In the genomic region with DNA sequence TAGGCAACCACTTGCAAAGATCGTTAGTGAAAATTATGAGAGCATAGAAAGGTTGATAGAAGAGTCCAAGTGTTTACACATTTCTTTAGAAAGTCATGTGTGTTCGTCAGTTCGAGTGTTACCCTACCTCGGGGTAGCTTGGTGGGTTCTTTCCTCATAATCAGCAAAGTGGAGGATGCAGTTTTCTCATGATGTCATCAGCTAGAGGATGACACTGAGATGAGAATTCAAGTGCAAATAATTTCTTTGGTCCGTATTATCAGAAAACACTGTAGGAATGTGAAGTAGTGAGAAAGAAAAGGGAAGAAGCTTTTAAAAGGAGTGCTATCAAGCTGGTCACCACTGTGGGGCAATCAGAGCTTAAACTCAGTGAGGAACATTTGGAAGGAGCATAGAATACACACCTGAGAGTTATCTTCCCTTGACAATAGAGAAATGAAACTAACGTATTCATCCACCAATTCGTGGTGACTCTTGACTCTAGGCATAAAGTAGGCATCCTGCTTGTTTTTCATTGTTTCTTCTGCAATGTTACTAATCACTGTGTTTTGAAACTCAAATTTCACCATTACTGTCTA, we compare ENCODE assay signal across 14 cellular contexts.
A peak's percentile ranks its signal among the peaks of the same experiment; 100 is the strongest.
DNase-seq lines count a peak whose midpoint lies in the region; ATAC-seq and TF ChIP-seq lines count a peak whose summit lies in the region.
"Had no signal": no experiment of that assay in that cellular context is flagged by ENCODE, and none has a peak within 500 bp of the region (broad histone marks: within the 10 kb centered on the region; RNA-seq: fewer than 3 reads in every experiment).

No MANE protein-coding gene starts in this region.

- H3K23ac ChIP-seq in H9 (ENCODE audit: insufficient read length, low read depth, low read length): no peak overlapping the region

- H3K9me3 Mint-ChIP-seq in H9 (no peaks in the 10 kb centered on the region), osteocyte (ENCODE audit: unreplicated experiment) (peaks cover 37% of the 10 kb centered on the region)

- H4K20me1 ChIP-seq in H9 (ENCODE audit: control insufficient read depth, insufficient read depth, insufficient read length): no peaks in the 10 kb centered on the region

- no peak overlapping the region for H2BK15ac ChIP-seq in H9 (ENCODE audit: low read depth, low read length)

- H3K27me3 ChIP-seq in H9 (ENCODE audit: insufficient read depth, low read length) (no peaks in the 10 kb centered on the region), Panc1 (ENCODE audit: control insufficient read depth, insufficient read depth, low read length) (no peaks in the 10 kb centered on the region), liver (ENCODE audit: control insufficient read depth in 4 of 4, insufficient read depth in 4 of 4, low read length in 3 of 4) (no peaks in the 10 kb centered on the region)
- H3K27me3 ChIP-seq: hepatocyte, suprapubic skin had no signal

- no peak overlapping the region for H2BK20ac ChIP-seq in H9 (ENCODE audit: low read depth, low read length, poor library complexity, severe bottlenecking)

- no peak overlapping the region for H3K18ac ChIP-seq in H9 (ENCODE audit: insufficient read length, low read depth, low read length)

- no TSS peak for BruUV-seq in Panc1 (replicated peaks; lab: Mats Ljungman, UMichigan)

- H3K9ac ChIP-seq in H9 (ENCODE audit: extremely low read depth, insufficient read length, low read length): no peak overlapping the region
- H3K9ac ChIP-seq in liver (ENCODE audit: low read depth in 1 of 2, low read length in 2 of 2): no peak overlapping the region

- H3K27me3 Mint-ChIP-seq in H9 (ENCODE audit: low read depth): no peaks in the 10 kb centered on the region
- H3K27me3 Mint-ChIP-seq in osteocyte (ENCODE audit: unreplicated experiment): no peaks in the 10 kb centered on the region

- no peak overlapping the region for H4K5ac ChIP-seq in H9 (ENCODE audit: insufficient read length, low read depth, low read length)

- POLR2A ChIA-PET in Panc1 (lab: Charles Lee): no interaction called here

- no peak overlapping the region for H3K4me3 Mint-ChIP-seq in H9
- H3K4me3 Mint-ChIP-seq in osteocyte (ENCODE audit: unreplicated experiment): no peak overlapping the region
- H3K4me3 Mint-ChIP-seq: naive thymus-derived CD4-positive, alpha-beta T cell had no signal

- in situ Hi-C loops in Panc1 (cut with HindIII; ENCODE audit: low pct_unique_long_range_greater_than_20kb, low sequenced_read_pairs): no loop called here

- H3K27ac Mint-ChIP-seq in H9 (no peak overlapping the region), osteocyte (ENCODE audit: unreplicated experiment) (no peak overlapping the region)
- H3K27ac Mint-ChIP-seq: naive thymus-derived CD4-positive, alpha-beta T cell had no signal

- no peak overlapping the region for H4K91ac ChIP-seq in H9 (ENCODE audit: insufficient read length, low read depth, low read length)

- WGBS in H9 (ENCODE audit: extremely low coverage, insufficient read length, low lambda C conversion rate): no CpG with 5 or more reads among the region's 7 CpGs
- WGBS in liver: 66% methylated on average over 7 of the region's 7 CpGs

- intact Hi-C loops in Panc1 (cut with micrococcal nuclease; ENCODE audit: unreplicated experiment): no loop called here

- H3K4me1 Mint-ChIP-seq in H9 (no peaks in the 10 kb centered on the region), osteocyte (ENCODE audit: unreplicated experiment) (no peaks in the 10 kb centered on the region)

- H3K36me3 Mint-ChIP-seq in H9 (ENCODE audit: insufficient read depth in 1 of 3, low read depth in 3 of 3): no peaks in the 10 kb centered on the region
- H3K36me3 Mint-ChIP-seq in osteocyte (ENCODE audit: unreplicated experiment): no peaks in the 10 kb centered on the region
- H3K36me3 Mint-ChIP-seq: naive thymus-derived CD4-positive, alpha-beta T cell had no signal

- no peaks in the 10 kb centered on the region for H3K4me1 ChIP-seq in H9 (ENCODE audit: insufficient read depth, low read length)
- H3K4me1 ChIP-seq in Panc1 (ENCODE audit: control insufficient read depth, insufficient read depth, low read length): no peaks in the 10 kb centered on the region
- H3K4me1 ChIP-seq in liver (ENCODE audit: control insufficient read depth in 4 of 4, insufficient read depth in 4 of 4, low read length in 3 of 4): no peaks in the 10 kb centered on the region
- H3K4me1 ChIP-seq: suprapubic skin had no signal

- no peak overlapping the region for H3K4ac ChIP-seq in H9 (ENCODE audit: low read depth, low read length)

- H3K27ac ChIP-seq in H9 (ENCODE audit: insufficient read length, low read depth, low read length): no peak overlapping the region
- no peak overlapping the region for H3K27ac ChIP-seq in Panc1 (ENCODE audit: low read length)
- H3K27ac ChIP-seq in liver (ENCODE audit: low read depth in 1 of 2, low read length in 2 of 2): no peak overlapping the region
- H3K27ac ChIP-seq: hepatocyte, suprapubic skin had no signal

- no peak for ATAC-seq in Panc1
- ATAC-seq: naive thymus-derived CD4-positive, alpha-beta T cell had no signal

- H2BK5ac ChIP-seq in H9 (ENCODE audit: insufficient read length, low read length): no peak overlapping the region

- no peak overlapping the region for H4K8ac ChIP-seq in H9 (replicated peaks; ENCODE audit: insufficient read length, low read depth, low read length)

- no peak overlapping the region for H3K14ac ChIP-seq in H9 (ENCODE audit: insufficient read depth, low read length)

- no peak overlapping the region for H3K4me3 ChIP-seq in GM12865 (ENCODE audit: low read depth, low read length)
- H3K4me3 ChIP-seq in Panc1 (ENCODE audit: low read depth in 2 of 2, low read length in 2 of 2): no peak overlapping the region
- no peak overlapping the region for H3K4me3 ChIP-seq in liver (ENCODE audit: low read depth in 1 of 3, low read length in 3 of 3)
- H3K4me3 ChIP-seq: hepatocyte, suprapubic skin had no signal

- H3K23me2 ChIP-seq in H9 (ENCODE audit: insufficient read length, low read depth, low read length, poor library complexity, severe bottlenecking): no peaks in the 10 kb centered on the region

- DNase-seq in GM12865 (ENCODE audit: low read depth): peak; percentile 68
- no peak for DNase-seq in H9
- DNase-seq in Panc1 (ENCODE audit: low read depth, low spot score): no peak
- DNase-seq in activated T-cell treated with anti-CD3 and anti-CD28 coated beads, Interleukin-2, amount 50 U/mL, for 1 hour: no peak
- DNase-seq in osteocyte (ENCODE audit: extremely low spot score, unreplicated experiment): no peak
- no peak for DNase-seq in NOMO-1 treated with dmso at 0.1 percent for 144 hours (lab: John Stamatoyannopoulos, UW; ENCODE audit: unreplicated experiment)
- no peak for DNase-seq in activated CD4-positive, alpha-beta T cell treated with anti-CD3 and anti-CD28 coated beads, Interleukin-2, amount 50 U/mL, for 48 hours
- DNase-seq: activated naive CD4-positive, alpha-beta T cell; C1 segment of cervical spinal cord; naive thymus-derived CD4-positive, alpha-beta T cell; NCI-H2081 treated with DMSO at 0.1 percent for 48 hours had no signal

- CTCF ChIA-PET in Panc1 (lab: Charles Lee): no interaction called here

- H2AK5ac ChIP-seq in H9 (ENCODE audit: insufficient read length, low read length): no peak overlapping the region

- no peaks in the 10 kb centered on the region for H3K79me1 ChIP-seq in H9 (ENCODE audit: insufficient read depth, low read depth, low read length, poor library complexity, severe bottlenecking)

- no peak overlapping the region for H2BK12ac ChIP-seq in H9 (ENCODE audit: insufficient read length, low read depth, low read length)

- TF ChIP-seq RAD21 in liver (IDR thresholded peaks at IDR 0.05): peak; percentile 64 to 74

- H3K9me3 ChIP-seq in H9 (ENCODE audit: control insufficient read depth, low read depth, low read length): no peaks in the 10 kb centered on the region
- H3K9me3 ChIP-seq in Panc1 (ENCODE audit: control insufficient read depth, insufficient read depth, low read depth, low read length): no peaks in the 10 kb centered on the region
- H3K9me3 ChIP-seq in liver (ENCODE audit: control insufficient read depth in 4 of 4, low read length in 3 of 4): no peaks in the 10 kb centered on the region
- H3K9me3 ChIP-seq: suprapubic skin had no signal

- no peak overlapping the region for H2AFZ ChIP-seq in H9 (ENCODE audit: low read length)
- H2AFZ ChIP-seq: hepatocyte had no signal

- no peaks in the 10 kb centered on the region for H3K79me2 ChIP-seq in H9 (ENCODE audit: insufficient read depth, low read length)
- H3K79me2 ChIP-seq: hepatocyte had no signal

- H3K36me3 ChIP-seq in Panc1 (ENCODE audit: control insufficient read depth, insufficient read depth, low read length) (no peaks in the 10 kb centered on the region), liver (ENCODE audit: control insufficient read depth in 4 of 4, insufficient read depth in 3 of 4, low read depth in 1 of 4, low read length in 3 of 4) (no peaks in the 10 kb centered on the region)
- H3K36me3 ChIP-seq: suprapubic skin had no signal

- TF ChIP-seq CTCF in GM12865 (IDR thresholded peaks at IDR 0.05; ENCODE audit: insufficient read depth, low read depth, low read length, missing control alignments) (peak; percentile 32), H9 (conservative IDR thresholded peaks at IDR 0.05) (peak; percentile 24; the same call in 1 of the 3 replicates), Panc1 (IDR thresholded peaks at IDR 0.05) (peak; percentile 18; the same call in 1 of the 2 replicates), liver (IDR thresholded peaks at IDR 0.05; ENCODE audit: low read depth, low read length, missing input control) (peak; percentile 23), osteocyte (IDR thresholded peaks at IDR 0.05) (no peak)

- H3K4me2 ChIP-seq in H9 (ENCODE audit: insufficient read depth, insufficient read length, low read length): no peak overlapping the region
- H3K4me2 ChIP-seq: hepatocyte had no signal

- H2BK120ac ChIP-seq in H9 (ENCODE audit: low read depth, low read length, poor library complexity, severe bottlenecking): no peak overlapping the region

- H3K56ac ChIP-seq in H9 (ENCODE audit: insufficient read length, low read depth, low read length): no peak overlapping the region

- no peak overlapping the region for H3T11ph ChIP-seq in H9 (ENCODE audit: low read length)

TF ChIP-seq in liver, 16 proteins besides CTCF, POLR2A, EP300 and RAD21 (continues in another document):
- TF ChIP-seq, protein P1, sequence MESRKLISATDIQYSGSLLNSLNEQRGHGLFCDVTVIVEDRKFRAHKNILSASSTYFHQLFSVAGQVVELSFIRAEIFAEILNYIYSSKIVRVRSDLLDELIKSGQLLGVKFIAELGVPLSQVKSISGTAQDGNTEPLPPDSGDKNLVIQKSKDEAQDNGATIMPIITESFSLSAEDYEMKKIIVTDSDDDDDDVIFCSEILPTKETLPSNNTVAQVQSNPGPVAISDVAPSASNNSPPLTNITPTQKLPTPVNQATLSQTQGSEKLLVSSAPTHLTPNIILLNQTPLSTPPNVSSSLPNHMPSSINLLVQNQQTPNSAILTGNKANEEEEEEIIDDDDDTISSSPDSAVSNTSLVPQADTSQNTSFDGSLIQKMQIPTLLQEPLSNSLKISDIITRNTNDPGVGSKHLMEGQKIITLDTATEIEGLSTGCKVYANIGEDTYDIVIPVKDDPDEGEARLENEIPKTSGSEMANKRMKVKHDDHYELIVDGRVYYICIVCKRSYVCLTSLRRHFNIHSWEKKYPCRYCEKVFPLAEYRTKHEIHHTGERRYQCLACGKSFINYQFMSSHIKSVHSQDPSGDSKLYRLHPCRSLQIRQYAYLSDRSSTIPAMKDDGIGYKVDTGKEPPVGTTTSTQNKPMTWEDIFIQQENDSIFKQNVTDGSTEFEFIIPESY (IDR thresholded peaks at IDR 0.05): no peak
- no peak for TF ChIP-seq YY1 (IDR thresholded peaks at IDR 0.05)
